Comparison of ENCODE assay signal across 1 cellular context in genomic region chr10:23438547-23439451, GRCh38.
TF ChIP-seq lines count a peak whose summit lies in the region.

Gene OTUD1 (plus strand): TSS chr10:23439075. CDS start chr10:23439458, 383 bp downstream.

TF ChIP-seq in H1, 55 proteins besides CTCF, POLR2A, EP300 and RAD21:
- TF ChIP-seq CTBP2 (IDR thresholded peaks at IDR 0.05; ENCODE audit: borderline replicate concordance, insufficient read depth, insufficient read length, low read length), result no peak
- TF ChIP-seq TCF12 (IDR thresholded peaks at IDR 0.05; ENCODE audit: low read depth, low read length), result no peak
- TF ChIP-seq SAP30 (IDR thresholded peaks at IDR 0.05; ENCODE audit: insufficient read depth, insufficient replicate concordance, low read length), result no peak
- TF ChIP-seq CBX8 (IDR thresholded peaks at IDR 0.05; ENCODE audit: borderline replicate concordance, low read depth, low read length), result no peak
- no peak for TF ChIP-seq SIX5 (IDR thresholded peaks at IDR 0.05; ENCODE audit: low read depth, low read length)
- TF ChIP-seq YY1 (IDR thresholded peaks at IDR 0.05; ENCODE audit: low read depth, low read length), result no peak
- peak; percentile 85 for TF ChIP-seq USF2 (IDR thresholded peaks at IDR 0.05; ENCODE audit: low read length)
- TF ChIP-seq CHD2 (IDR thresholded peaks at IDR 0.05; ENCODE audit: low read length), result no peak
- no peak; the same call in 1 of the 2 replicates for TF ChIP-seq RBBP5 (IDR thresholded peaks at IDR 0.05; ENCODE audit: borderline replicate concordance, low read depth, low read length)
- TF ChIP-seq CHD1 (IDR thresholded peaks at IDR 0.05; ENCODE audit: low read depth, low read length), result no peak
- no peak for TF ChIP-seq SP2 (IDR thresholded peaks at IDR 0.05; ENCODE audit: low read length)
- peak; percentile 51; the same call in 1 of the 2 replicates for TF ChIP-seq SUZ12 (IDR thresholded peaks at IDR 0.05; ENCODE audit: low read length)
- TF ChIP-seq POU5F1 (IDR thresholded peaks at IDR 0.05; ENCODE audit: low read depth, low read length), result no peak
- peak; percentile 87 for TF ChIP-seq TEAD4 (IDR thresholded peaks at IDR 0.05; ENCODE audit: low read depth, low read length)
- TF ChIP-seq SIN3A (conservative IDR thresholded peaks at IDR 0.05 in 1 of 2, IDR thresholded peaks at IDR 0.05 in 1 of 2; ENCODE audit: low read depth in 1 of 2, low read length in 2 of 2), result peak; percentile 23 to 46; a peak in 1 of 4 replicates
- TF ChIP-seq HDAC6 (IDR thresholded peaks at IDR 0.05; ENCODE audit: low read depth, low read length), result no peak
- peak; percentile 73 for TF ChIP-seq PHF8 (conservative IDR thresholded peaks at IDR 0.05; ENCODE audit: low read depth, low read length)
- peak; percentile 93 to 96; a peak in 3 of 4 replicates for TF ChIP-seq HDAC2 (IDR thresholded peaks at IDR 0.05; ENCODE audit: borderline replicate concordance in 1 of 2, low read depth in 2 of 2, low read length in 2 of 2)
- TF ChIP-seq BACH1 (IDR thresholded peaks at IDR 0.05; ENCODE audit: low read length), result peak; percentile 90
- TF ChIP-seq CHD7 (IDR thresholded peaks at IDR 0.05; ENCODE audit: insufficient replicate concordance, low read length), result no peak
- TF ChIP-seq ATF3 (IDR thresholded peaks at IDR 0.05; ENCODE audit: insufficient read depth, low read depth, low read length), result peak; percentile 72; the same call in 1 of the 2 replicates
- peak; percentile 14; the same call in 1 of the 2 replicates for TF ChIP-seq POLR2AphosphoS5 (IDR thresholded peaks at IDR 0.05; ENCODE audit: low read depth, low read length)
- peak; percentile 69 for TF ChIP-seq TAF1 (IDR thresholded peaks at IDR 0.05; ENCODE audit: low read depth, low read length)
- no peak for TF ChIP-seq SP4 (IDR thresholded peaks at IDR 0.05; ENCODE audit: low read length)
- no peak for TF ChIP-seq GABPA (IDR thresholded peaks at IDR 0.05; ENCODE audit: borderline replicate concordance, insufficient read depth, low read length)
- TF ChIP-seq MAX (IDR thresholded peaks at IDR 0.05), result peak; percentile 75
- TF ChIP-seq NRF1 (IDR thresholded peaks at IDR 0.05; ENCODE audit: low read depth, low read length), result no peak
- TF ChIP-seq KDM4A (IDR thresholded peaks at IDR 0.05; ENCODE audit: low read depth, low read length, severe bottlenecking), result peak; percentile 71
- no peak for TF ChIP-seq ZNF274 (IDR thresholded peaks at IDR 0.05; ENCODE audit: borderline replicate concordance, extremely low read depth, low read length)
- TF ChIP-seq KDM1A (IDR thresholded peaks at IDR 0.05; ENCODE audit: borderline replicate concordance, low read length), result no peak
- no peak for TF ChIP-seq MAFK (IDR thresholded peaks at IDR 0.05; ENCODE audit: low read depth, low read length)
- TF ChIP-seq TBP (IDR thresholded peaks at IDR 0.05; ENCODE audit: low read depth, low read length), result peak; percentile 49; the same call in 1 of the 2 replicates
- TF ChIP-seq KDM5A (IDR thresholded peaks at IDR 0.05; ENCODE audit: low read length), result no peak
- TF ChIP-seq SIRT6 (IDR thresholded peaks at IDR 0.05; ENCODE audit: low read length), result no peak
- no peak for TF ChIP-seq EGR1 (IDR thresholded peaks at IDR 0.05; ENCODE audit: borderline replicate concordance, low read depth, low read length)
- TF ChIP-seq CREB1 (IDR thresholded peaks at IDR 0.05), result peak; percentile 94
- no peak for TF ChIP-seq GTF2F1 (IDR thresholded peaks at IDR 0.05; ENCODE audit: borderline replicate concordance, low read depth, low read length)
